ENCODE assay signal across 35 cellular contexts in the genomic region with DNA sequence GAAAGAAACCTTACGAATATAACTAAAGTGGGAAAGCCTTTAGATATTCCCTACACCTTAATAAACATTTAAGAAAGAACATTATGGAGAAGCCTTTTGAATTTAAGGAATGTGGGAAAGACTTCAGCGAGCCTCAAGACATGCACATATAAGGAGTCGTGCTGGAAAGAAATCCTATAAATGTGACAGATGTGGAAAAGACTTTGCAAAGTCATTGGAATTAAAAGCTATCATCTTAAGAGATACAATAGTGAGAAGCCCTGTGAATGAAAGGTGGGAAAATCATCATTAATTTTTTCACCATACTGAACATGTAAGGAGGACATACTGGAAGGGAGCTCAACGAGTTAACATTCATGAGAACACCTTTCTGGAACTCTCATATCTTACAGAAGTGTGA.
"Had no signal": no experiment of that assay in that cellular context is flagged by ENCODE, and none has a peak within 500 bp of the region (broad histone marks: within the 10 kb centered on the region; RNA-seq: fewer than 3 reads in every experiment).

No MANE protein-coding gene starts in this region.

- H3K36me3 ChIP-seq: MG63 had no signal

- H3K27me3 ChIP-seq: MG63 had no signal

- H3K4me3 ChIP-seq: MG63 had no signal

- DNase-seq: Karpas-422, Kasumi-1, MG63, MM.1S, MV-4-11, NCI-H1048, NCI-H1092, NCI-H1092 treated with DMSO at 0.1 percent for 48 hours, NCI-H1105, NCI-H1105 treated with DMSO at 0.1 percent for 48 hours, NCI-H1417, NCI-H1417 treated with DMSO at 0.1 percent for 48 hours, NCI-H1436, NCI-H1436 treated with DMSO at 0.1 percent for 48 hours, NCI-H146, NCI-H1694, NCI-H1694 treated with DMSO at 0.1 percent for 48 hours, NCI-H187, NCI-H187 treated with DMSO at 0.1 percent for 48 hours, NCI-H1930, NCI-H2029, NCI-H2029 treated with DMSO at 0.1 percent for 48 hours, NCI-H2081, NCI-H2081 treated with DMSO at 0.1 percent for 48 hours, NCI-H2107, NCI-H2171, NCI-H2171 treated with DMSO at 0.1 percent for 48 hours, NCI-H2227 treated with DMSO at 0.1 percent for 48 hours, NCI-H226, NCI-H345, NCI-H446, NCI-H446 treated with DMSO at 0.1 percent for 48 hours, NCI-H510A, NCI-H510A treated with DMSO at 0.1 percent for 48 hours, NCI-H524 had no signal
